29 cellular contexts compared by ENCODE assay signal in the genomic region with DNA sequence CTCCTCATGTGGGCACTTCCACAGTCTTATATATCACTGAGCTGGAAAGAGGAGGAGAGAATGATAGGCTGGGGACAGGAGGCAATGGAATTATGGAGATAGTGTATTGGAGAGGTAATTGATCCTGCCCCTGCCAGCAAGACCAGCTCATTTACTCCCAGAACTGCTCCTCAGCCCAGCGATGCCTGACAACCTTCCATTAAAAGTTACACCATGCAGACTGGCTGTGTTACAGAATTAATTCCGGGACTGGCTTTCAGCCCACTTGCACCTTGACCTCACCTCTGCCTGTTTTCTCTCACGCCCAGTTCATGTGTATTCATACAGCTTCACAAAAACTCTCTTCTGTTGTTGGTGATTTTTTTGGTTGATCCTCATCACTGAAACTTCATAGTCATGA.
"Had no signal": no experiment of that assay in that cellular context is flagged by ENCODE, and none has a peak within 500 bp of the region (broad histone marks: within the 10 kb centered on the region; RNA-seq: fewer than 3 reads in every experiment).

No MANE protein-coding gene starts in this region.

- DNase-seq: activated B cell treated with CpG ODN at 0.5 μM for 24 hours; activated CD4-positive, alpha-beta T cell treated with anti-CD3 and anti-CD28 coated beads for 48 hours; activated CD4-positive, alpha-beta T cell treated with anti-CD3 and anti-CD28 coated beads, Interleukin-2, amount 50 U/mL, for 1 hour; activated CD4-positive, alpha-beta T cell treated with anti-CD3 and anti-CD28 coated beads, Interleukin-2, amount 50 U/mL, for 48 hours; activated CD8-positive, alpha-beta memory T cell treated with anti-CD3 and anti-CD28 coated beads for 24 hours; activated CD8-positive, alpha-beta T cell treated with anti-CD3 and anti-CD28 coated beads for 36 hours; activated effector memory CD4-positive, alpha-beta T cell treated with Interleukin-2 at 50 U/mL for 16 hours; activated gamma-delta T cell treated with Interleukin-2 at 50 U/mL for 16 hours; activated naive CD4-positive, alpha-beta T cell treated with anti-CD3 and anti-CD28 coated beads, Interleukin-2, amount 50 U/mL, for 16 hours; activated naive CD4-positive, alpha-beta T cell treated with Interleukin-2 at 50 U/mL for 16 hours; activated T-cell treated with anti-CD3 and anti-CD28 coated beads, Interleukin-2, amount 50 U/mL, for 4 hours; amniotic stem cell; anterior cingulate cortex; cortex of kidney; dermis blood vessel endothelial cell; effector CD4-positive, alpha-beta T cell; effector memory CD8-positive, alpha-beta T cell; erythroblast; foreskin keratinocyte; gastrocnemius medialis; SW 1271; T-cell; T1000; WERI-Rb-1 had no signal

- FAIRE-seq: astrocyte, colon had no signal

- H3K9me3 ChIP-seq: esophagus muscularis mucosa, gastrocnemius medialis had no signal

- H3K36me3 ChIP-seq: esophagus muscularis mucosa, gastrocnemius medialis, WERI-Rb-1 had no signal

- H3K4me3 ChIP-seq: esophagus muscularis mucosa, gastrocnemius medialis had no signal

- ATAC-seq: activated CD4-positive, CD25-positive, alpha-beta regulatory T cell treated with anti-CD3 and anti-CD28 coated beads, Interleukin-2, amount 50 U/mL, for 24 hours; activated CD8-positive, alpha-beta T cell treated with anti-CD3 and anti-CD28 coated beads for 36 hours; activated T-cell treated with anti-CD3 and anti-CD28 coated beads, Interleukin-2, amount 50 U/mL, for 4 hours; activated T-helper 17 cell treated with anti-CD3 and anti-CD28 coated beads, Interleukin-2, amount 50 U/mL, for 72 hours; effector memory CD8-positive, alpha-beta T cell; foreskin keratinocyte; gastrocnemius medialis; T-cell had no signal

- H3K27ac ChIP-seq: esophagus muscularis mucosa, foreskin keratinocyte, gastrocnemius medialis, WERI-Rb-1 had no signal

- H3K27me3 ChIP-seq: esophagus muscularis mucosa, foreskin keratinocyte, gastrocnemius medialis had no signal
